In the genomic region with DNA sequence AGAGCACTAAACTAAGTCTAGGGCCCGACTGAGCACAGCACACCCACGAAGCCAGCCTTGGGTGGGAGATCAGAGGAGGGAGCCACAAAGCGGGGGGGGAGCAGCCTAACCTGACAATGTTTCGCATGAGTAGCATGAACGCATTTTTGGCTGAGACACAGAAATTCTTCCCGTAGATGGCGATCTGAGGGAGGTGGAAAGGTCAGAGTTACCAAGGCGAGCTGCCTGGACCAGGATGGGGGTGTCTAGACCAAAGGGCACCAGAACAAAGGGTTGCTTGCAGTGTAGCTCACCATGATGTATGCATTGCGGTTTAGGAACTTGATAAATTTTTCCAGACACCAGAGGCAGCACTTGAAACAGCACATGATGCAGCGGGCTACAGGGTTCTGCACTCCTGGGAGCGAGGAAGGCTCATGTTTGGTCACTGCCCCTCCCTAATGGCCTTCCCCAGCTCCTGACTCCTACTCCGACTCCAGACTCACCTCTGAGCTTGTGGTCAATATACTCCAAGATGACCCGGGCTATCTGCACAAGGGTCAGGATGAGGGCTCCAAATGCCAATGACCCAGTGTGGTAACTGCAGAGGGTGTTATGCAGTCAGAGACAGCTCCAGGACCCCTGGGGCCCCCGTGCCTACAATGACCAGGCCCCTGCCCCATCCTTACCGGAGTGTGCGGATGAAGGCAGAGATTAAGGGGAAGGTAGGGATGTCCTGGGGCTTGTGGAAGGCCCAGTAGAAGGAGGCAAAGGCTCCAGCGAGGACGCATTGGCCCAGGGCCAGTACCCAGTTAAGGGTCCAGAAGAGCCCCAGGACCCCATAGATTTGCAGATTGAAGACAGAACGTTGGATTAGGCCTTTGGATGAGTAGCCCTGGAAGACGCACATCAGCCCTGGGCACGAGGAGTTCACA, we compare ENCODE assay signal across 1 cellular context.
TF ChIP-seq lines count a peak whose summit lies in the region.

No MANE protein-coding gene starts in this region.

TF ChIP-seq in HepG2, 621 proteins besides CTCF, POLR2A, EP300 and RAD21 (continued from another document and continues in another):
- TF ChIP-seq, protein P1, sequence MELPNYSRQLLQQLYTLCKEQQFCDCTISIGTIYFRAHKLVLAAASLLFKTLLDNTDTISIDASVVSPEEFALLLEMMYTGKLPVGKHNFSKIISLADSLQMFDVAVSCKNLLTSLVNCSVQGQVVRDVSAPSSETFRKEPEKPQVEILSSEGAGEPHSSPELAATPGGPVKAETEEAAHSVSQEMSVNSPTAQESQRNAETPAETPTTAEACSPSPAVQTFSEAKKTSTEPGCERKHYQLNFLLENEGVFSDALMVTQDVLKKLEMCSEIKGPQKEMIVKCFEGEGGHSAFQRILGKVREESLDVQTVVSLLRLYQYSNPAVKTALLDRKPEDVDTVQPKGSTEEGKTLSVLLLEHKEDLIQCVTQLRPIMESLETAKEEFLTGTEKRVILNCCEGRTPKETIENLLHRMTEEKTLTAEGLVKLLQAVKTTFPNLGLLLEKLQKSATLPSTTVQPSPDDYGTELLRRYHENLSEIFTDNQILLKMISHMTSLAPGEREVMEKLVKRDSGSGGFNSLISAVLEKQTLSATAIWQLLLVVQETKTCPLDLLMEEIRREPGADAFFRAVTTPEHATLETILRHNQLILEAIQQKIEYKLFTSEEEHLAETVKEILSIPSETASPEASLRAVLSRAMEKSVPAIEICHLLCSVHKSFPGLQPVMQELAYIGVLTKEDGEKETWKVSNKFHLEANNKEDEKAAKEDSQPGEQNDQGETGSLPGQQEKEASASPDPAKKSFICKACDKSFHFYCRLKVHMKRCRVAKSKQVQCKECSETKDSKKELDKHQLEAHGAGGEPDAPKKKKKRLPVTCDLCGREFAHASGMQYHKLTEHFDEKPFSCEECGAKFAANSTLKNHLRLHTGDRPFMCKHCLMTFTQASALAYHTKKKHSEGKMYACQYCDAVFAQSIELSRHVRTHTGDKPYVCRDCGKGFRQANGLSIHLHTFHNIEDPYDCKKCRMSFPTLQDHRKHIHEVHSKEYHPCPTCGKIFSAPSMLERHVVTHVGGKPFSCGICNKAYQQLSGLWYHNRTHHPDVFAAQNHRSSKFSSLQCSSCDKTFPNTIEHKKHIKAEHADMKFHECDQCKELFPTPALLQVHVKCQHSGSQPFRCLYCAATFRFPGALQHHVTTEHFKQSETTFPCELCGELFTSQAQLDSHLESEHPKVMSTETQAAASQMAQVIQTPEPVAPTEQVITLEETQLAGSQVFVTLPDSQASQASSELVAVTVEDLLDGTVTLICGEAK (IDR thresholded peaks at IDR 0.05), result no peak
- TF ChIP-seq, protein P1 (CRISPR knock-in tag; IDR thresholded peaks at IDR 0.05), result peak; percentile 74
- no peak for TF ChIP-seq ZNF652 (CRISPR knock-in tag; IDR thresholded peaks at IDR 0.05; ENCODE audit: borderline replicate concordance, low read depth)
- TF ChIP-seq JUN (CRISPR knock-in tag; IDR thresholded peaks at IDR 0.05), result no peak
- TF ChIP-seq ZSCAN31 (CRISPR knock-in tag; IDR thresholded peaks at IDR 0.05; ENCODE audit: low read depth), result peak; percentile 92; the same call in 1 of the 2 replicates
- no peak for TF ChIP-seq U2AF2 (IDR thresholded peaks at IDR 0.05; ENCODE audit: low read depth, low read length)
- no peak for TF ChIP-seq ZNF326 (CRISPR knock-in tag; IDR thresholded peaks at IDR 0.05; ENCODE audit: borderline replicate concordance)
- TF ChIP-seq, protein P2, sequence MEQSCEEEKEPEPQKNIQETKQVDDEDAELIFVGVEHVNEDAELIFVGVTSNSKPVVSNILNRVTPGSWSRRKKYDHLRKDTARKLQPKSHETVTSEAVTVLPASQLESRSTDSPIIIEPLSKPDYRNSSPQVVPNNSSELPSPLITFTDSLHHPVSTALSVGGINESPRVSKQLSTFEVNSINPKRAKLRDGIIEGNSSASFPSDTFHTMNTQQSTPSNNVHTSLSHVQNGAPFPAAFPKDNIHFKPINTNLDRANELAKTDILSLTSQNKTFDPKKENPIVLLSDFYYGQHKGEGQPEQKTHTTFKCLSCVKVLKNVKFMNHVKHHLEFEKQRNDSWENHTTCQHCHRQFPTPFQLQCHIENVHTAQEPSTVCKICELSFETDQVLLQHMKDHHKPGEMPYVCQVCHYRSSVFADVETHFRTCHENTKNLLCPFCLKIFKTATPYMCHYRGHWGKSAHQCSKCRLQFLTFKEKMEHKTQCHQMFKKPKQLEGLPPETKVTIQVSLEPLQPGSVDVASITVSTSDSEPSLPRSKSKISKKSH (CRISPR knock-in tag; IDR thresholded peaks at IDR 0.05; ENCODE audit: borderline replicate concordance), result no peak
- TF ChIP-seq, protein P3, sequence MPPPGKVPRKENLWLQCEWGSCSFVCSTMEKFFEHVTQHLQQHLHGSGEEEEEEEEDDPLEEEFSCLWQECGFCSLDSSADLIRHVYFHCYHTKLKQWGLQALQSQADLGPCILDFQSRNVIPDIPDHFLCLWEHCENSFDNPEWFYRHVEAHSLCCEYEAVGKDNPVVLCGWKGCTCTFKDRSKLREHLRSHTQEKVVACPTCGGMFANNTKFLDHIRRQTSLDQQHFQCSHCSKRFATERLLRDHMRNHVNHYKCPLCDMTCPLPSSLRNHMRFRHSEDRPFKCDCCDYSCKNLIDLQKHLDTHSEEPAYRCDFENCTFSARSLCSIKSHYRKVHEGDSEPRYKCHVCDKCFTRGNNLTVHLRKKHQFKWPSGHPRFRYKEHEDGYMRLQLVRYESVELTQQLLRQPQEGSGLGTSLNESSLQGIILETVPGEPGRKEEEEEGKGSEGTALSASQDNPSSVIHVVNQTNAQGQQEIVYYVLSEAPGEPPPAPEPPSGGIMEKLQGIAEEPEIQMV (CRISPR knock-in tag; IDR thresholded peaks at IDR 0.05; ENCODE audit: low read depth), result no peak
- TF ChIP-seq MED13 (CRISPR knock-in tag; IDR thresholded peaks at IDR 0.05), result peak; percentile 96; the same call in 1 of the 2 replicates
- peak; percentile 50; the same call in 1 of the 2 replicates for TF ChIP-seq MIER3 (CRISPR knock-in tag; IDR thresholded peaks at IDR 0.05; ENCODE audit: borderline replicate concordance)
- TF ChIP-seq, protein P4, sequence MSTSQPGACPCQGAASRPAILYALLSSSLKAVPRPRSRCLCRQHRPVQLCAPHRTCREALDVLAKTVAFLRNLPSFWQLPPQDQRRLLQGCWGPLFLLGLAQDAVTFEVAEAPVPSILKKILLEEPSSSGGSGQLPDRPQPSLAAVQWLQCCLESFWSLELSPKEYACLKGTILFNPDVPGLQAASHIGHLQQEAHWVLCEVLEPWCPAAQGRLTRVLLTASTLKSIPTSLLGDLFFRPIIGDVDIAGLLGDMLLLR (CRISPR knock-in tag; IDR thresholded peaks at IDR 0.05), result peak; percentile 38; the same call in 1 of the 2 replicates
- TF ChIP-seq KMT2A (CRISPR knock-in tag; IDR thresholded peaks at IDR 0.05), result peak; percentile 45; the same call in 1 of the 2 replicates
- no peak for TF ChIP-seq SRSF9 (IDR thresholded peaks at IDR 0.05; ENCODE audit: borderline replicate concordance, insufficient read depth, low read depth, low read length, poor library complexity, severe bottlenecking)
- TF ChIP-seq ZNF678 (CRISPR knock-in tag; IDR thresholded peaks at IDR 0.05), result no peak
- TF ChIP-seq ZFYVE20 (CRISPR knock-in tag; IDR thresholded peaks at IDR 0.05; ENCODE audit: borderline replicate concordance, low read depth), result no peak
- peak; percentile 69 for TF ChIP-seq ZSCAN29 (CRISPR knock-in tag; conservative IDR thresholded peaks at IDR 0.05)
- TF ChIP-seq ELF1 (CRISPR knock-in tag; IDR thresholded peaks at IDR 0.05), result peak; percentile 32
- TF ChIP-seq, protein P5, sequence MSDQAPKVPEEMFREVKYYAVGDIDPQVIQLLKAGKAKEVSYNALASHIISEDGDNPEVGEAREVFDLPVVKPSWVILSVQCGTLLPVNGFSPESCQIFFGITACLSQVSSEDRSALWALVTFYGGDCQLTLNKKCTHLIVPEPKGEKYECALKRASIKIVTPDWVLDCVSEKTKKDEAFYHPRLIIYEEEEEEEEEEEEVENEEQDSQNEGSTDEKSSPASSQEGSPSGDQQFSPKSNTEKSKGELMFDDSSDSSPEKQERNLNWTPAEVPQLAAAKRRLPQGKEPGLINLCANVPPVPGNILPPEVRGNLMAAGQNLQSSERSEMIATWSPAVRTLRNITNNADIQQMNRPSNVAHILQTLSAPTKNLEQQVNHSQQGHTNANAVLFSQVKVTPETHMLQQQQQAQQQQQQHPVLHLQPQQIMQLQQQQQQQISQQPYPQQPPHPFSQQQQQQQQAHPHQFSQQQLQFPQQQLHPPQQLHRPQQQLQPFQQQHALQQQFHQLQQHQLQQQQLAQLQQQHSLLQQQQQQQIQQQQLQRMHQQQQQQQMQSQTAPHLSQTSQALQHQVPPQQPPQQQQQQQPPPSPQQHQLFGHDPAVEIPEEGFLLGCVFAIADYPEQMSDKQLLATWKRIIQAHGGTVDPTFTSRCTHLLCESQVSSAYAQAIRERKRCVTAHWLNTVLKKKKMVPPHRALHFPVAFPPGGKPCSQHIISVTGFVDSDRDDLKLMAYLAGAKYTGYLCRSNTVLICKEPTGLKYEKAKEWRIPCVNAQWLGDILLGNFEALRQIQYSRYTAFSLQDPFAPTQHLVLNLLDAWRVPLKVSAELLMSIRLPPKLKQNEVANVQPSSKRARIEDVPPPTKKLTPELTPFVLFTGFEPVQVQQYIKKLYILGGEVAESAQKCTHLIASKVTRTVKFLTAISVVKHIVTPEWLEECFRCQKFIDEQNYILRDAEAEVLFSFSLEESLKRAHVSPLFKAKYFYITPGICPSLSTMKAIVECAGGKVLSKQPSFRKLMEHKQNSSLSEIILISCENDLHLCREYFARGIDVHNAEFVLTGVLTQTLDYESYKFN (CRISPR knock-in tag; conservative IDR thresholded peaks at IDR 0.05), result peak; percentile 95
- TF ChIP-seq, protein P6, sequence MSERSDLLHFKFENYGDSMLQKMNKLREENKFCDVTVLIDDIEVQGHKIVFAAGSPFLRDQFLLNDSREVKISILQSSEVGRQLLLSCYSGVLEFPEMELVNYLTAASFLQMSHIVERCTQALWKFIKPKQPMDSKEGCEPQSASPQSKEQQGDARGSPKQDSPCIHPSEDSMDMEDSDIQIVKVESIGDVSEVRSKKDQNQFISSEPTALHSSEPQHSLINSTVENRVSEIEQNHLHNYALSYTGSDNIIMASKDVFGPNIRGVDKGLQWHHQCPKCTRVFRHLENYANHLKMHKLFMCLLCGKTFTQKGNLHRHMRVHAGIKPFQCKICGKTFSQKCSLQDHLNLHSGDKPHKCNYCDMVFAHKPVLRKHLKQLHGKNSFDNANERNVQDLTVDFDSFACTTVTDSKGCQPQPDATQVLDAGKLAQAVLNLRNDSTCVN (CRISPR knock-in tag; IDR thresholded peaks at IDR 0.05; ENCODE audit: borderline replicate concordance), result peak; percentile 91
- TF ChIP-seq KDM5A (IDR thresholded peaks at IDR 0.05; ENCODE audit: borderline replicate concordance, low read length), result no peak
- TF ChIP-seq, protein P7, sequence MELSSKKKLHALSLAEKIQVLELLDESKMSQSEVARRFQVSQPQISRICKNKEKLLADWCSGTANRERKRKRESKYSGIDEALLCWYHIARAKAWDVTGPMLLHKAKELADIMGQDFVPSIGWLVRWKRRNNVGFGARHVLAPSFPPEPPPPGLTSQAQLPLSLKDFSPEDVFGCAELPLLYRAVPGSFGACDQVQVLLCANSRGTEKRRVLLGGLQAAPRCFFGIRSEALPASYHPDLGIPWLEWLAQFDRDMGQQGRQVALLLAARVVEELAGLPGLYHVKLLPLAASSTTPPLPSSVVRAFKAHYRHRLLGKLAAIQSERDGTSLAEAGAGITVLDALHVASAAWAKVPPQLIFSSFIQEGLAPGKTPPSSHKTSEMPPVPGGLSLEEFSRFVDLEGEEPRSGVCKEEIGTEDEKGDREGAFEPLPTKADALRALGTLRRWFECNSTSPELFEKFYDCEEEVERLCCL (CRISPR knock-in tag; IDR thresholded peaks at IDR 0.05; ENCODE audit: borderline replicate concordance), result peak; percentile 97
